Comparison of ENCODE assay signal across 8 cellular contexts in the genomic region with DNA sequence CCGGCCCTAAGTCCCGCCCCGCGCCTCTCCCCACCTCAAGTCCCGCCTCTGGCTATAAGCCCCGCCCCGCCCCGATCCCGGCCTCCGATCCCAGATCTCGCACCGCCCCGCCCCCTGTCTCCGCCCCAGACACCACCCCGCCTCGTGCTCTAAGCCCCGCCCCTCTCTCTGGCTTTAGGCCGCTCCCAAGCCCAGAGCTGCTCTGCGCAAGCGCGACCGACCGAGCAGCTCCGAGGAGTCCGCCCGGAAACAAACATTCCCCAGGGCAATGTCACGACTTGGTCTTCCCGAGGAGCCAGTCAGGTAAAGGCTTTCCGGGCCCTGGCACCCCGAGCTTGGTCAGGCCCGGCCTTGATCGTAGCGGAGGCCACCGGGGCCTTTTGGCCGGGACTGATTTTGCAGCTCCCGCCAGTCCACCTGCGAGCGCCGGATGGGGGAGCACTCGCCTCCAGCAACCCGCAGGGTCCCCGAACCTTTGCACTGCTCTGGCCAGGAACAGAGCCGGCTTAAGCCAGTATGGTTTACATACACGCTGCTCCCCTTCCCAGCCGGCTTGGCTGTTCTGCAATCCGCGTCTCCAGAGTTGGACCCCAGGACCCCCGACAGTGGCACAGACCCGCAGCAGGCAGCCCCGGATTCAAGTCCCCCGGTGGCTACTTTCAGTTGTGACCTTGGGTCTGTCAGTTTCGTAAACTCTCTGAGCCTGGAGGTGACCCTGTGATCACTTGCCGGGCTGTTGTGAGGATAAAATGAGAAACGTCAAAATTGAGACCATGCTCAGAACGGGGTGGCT. TPM values are rescaled to one million over a fixed set of nuclear protein-coding genes. Genes with fewer than 3 reads are reported as not detected.
DNase-seq lines count a peak whose midpoint lies in the region; ATAC-seq, FAIRE-seq and TF ChIP-seq lines count a peak whose summit lies in the region.

A gene (plus strand): TSS at position 200 of the 793 bp plus-strand sequence. CDS start 69 bp downstream, at position 269.

- no peaks in the 10 kb centered on the region for H3K27me3 Mint-ChIP-seq in activated naive CD8-positive, alpha-beta T cell treated with anti-CD3 and anti-CD28 coated beads, Interleukin-2, amount 10 ng/mL, durations not matched to agents 7 days and 5 days

- POLR2A ChIA-PET in activated naive CD8-positive, alpha-beta T cell treated with anti-CD3 and anti-CD28 coated beads, Interleukin-2, amount 10 ng/mL, durations not matched to agents 7 days and 5 days (lab: Charles Lee) = interaction anchor here (1.5 kb wide), 1 partner anchor 377 kb away, joined by 4 read pairs; no protein-coding TSS in a partner anchor

- H3K36me3 ChIP-seq in SK-N-MC (ENCODE audit: insufficient read depth, low read length) (no peaks in the 10 kb centered on the region), pancreas (no peaks in the 10 kb centered on the region), thyroid gland (no peaks in the 10 kb centered on the region)

- peak; percentile 86 for ATAC-seq in HG02571 (IDR thresholded peaks at IDR 0.05; ENCODE audit: unreplicated experiment)
- peak; percentile 98 for ATAC-seq in activated naive CD8-positive, alpha-beta T cell treated with anti-CD3 and anti-CD28 coated beads, Interleukin-2, amount 10 ng/mL, durations not matched to agents 7 days and 5 days (ENCODE audit: low read depth)
- ATAC-seq in Right ventricle myocardium superior (ENCODE audit: poor library complexity) = peak; percentile 99
- peak; percentile 97 to 99 (median 98) for ATAC-seq in pancreas

- peaks cover 3% of the 10 kb centered on the region for H3K9me3 Mint-ChIP-seq in activated naive CD8-positive, alpha-beta T cell treated with anti-CD3 and anti-CD28 coated beads, Interleukin-2, amount 10 ng/mL, durations not matched to agents 7 days and 5 days

- TF ChIP-seq POLR2A in GM10847 (IDR thresholded peaks at IDR 0.05; ENCODE audit: extremely low read depth, insufficient read length) = peak; percentile 62
- peak; percentile 70 for TF ChIP-seq POLR2A in NB4 (IDR thresholded peaks at IDR 0.05; ENCODE audit: extremely low read depth, insufficient read length)
- peak; percentile 45 to 92 for TF ChIP-seq POLR2A in thyroid gland (IDR thresholded peaks at IDR 0.05)

- H3K9ac ChIP-seq in SK-N-MC (ENCODE audit: insufficient read length) = peak within 1 kb of the TSS; percentile 76

- 1% methylated on average over 54 to 55 of the region's 55 CpGs for WGBS in pancreas, 2 donors
- 0 to 3% methylated on average over 29 to 30 of the region's 55 CpGs for WGBS in thyroid gland, 2 donors

- peak within 1 kb of the TSS; percentile 84 for H3K4me3 ChIP-seq in NB4 (ENCODE audit: low read depth, low read length)
- H3K4me3 ChIP-seq in SK-N-MC = peak within 1 kb of the TSS; percentile 82
- peak within 1 kb of the TSS; percentile 70 to 75 (median 72) for H3K4me3 ChIP-seq in pancreas
- H3K4me3 ChIP-seq in thyroid gland (replicated peaks in 1 of 3) = peak within 1 kb of the TSS; percentile 17 to 85 (median 50)

- TF ChIP-seq CTCF in NB4 (IDR thresholded peaks at IDR 0.05; ENCODE audit: low read depth, low read length) (peak; percentile 22), pancreas (IDR thresholded peaks at IDR 0.05) (no peak), thyroid gland (IDR thresholded peaks at IDR 0.05) (peak in 5 of 6 experiments; percentile 11 to 44 (median 32))

- intact Hi-C loops in Right ventricle myocardium superior (cut with DNase I) = no loop called here
- intact Hi-C loops in pancreas (cut with DNase I) = no loop called here
- intact Hi-C loops in thyroid gland (cut with DNase I) = loop anchor here (10.0 kb wide), 1 partner anchor 62 kb away; a partner anchor contains a TSS

- H3K27me3 ChIP-seq in pancreas = no peaks in the 10 kb centered on the region
- no peaks in the 10 kb centered on the region for H3K27me3 ChIP-seq in thyroid gland

- peaks cover 11% of the 10 kb centered on the region for H3K4me1 Mint-ChIP-seq in activated naive CD8-positive, alpha-beta T cell treated with anti-CD3 and anti-CD28 coated beads, Interleukin-2, amount 10 ng/mL, durations not matched to agents 7 days and 5 days

- H3K4me3 Mint-ChIP-seq in activated naive CD8-positive, alpha-beta T cell treated with anti-CD3 and anti-CD28 coated beads, Interleukin-2, amount 10 ng/mL, durations not matched to agents 7 days and 5 days = peak within 1 kb of the TSS; percentile 87

- DNase-seq in NB4 (ENCODE audit: low read depth) (peak; percentile 98), SK-N-MC (ENCODE audit: low read depth, low spot score) (peak; percentile 18), Right ventricle myocardium superior (peak; percentile 100), pancreas (peak; percentile 98 to 100 (median 100)), thyroid gland (peak; percentile 99)
- DNase-seq in activated naive CD8-positive, alpha-beta T cell treated with anti-CD3 and anti-CD28 coated beads, Interleukin-2, amount 10 ng/mL, durations not matched to agents 7 days and 5 days = peak; percentile 98

- H3K27ac ChIP-seq in SK-N-MC = no peak within 1 kb of the TSS
- peak within 1 kb of the TSS; percentile 78 to 94 (median 82) for H3K27ac ChIP-seq in pancreas
- peak within 1 kb of the TSS; percentile 66 to 88 (median 81) for H3K27ac ChIP-seq in thyroid gland

- H3K9me3 ChIP-seq in SK-N-MC (ENCODE audit: low read depth, low read length) (no peaks in the 10 kb centered on the region), pancreas (no peaks in the 10 kb centered on the region), thyroid gland (no peaks in the 10 kb centered on the region)

- peak within 1 kb of the TSS; percentile 90 for H3K27ac Mint-ChIP-seq in activated naive CD8-positive, alpha-beta T cell treated with anti-CD3 and anti-CD28 coated beads, Interleukin-2, amount 10 ng/mL, durations not matched to agents 7 days and 5 days

- H3K36me3 Mint-ChIP-seq in activated naive CD8-positive, alpha-beta T cell treated with anti-CD3 and anti-CD28 coated beads, Interleukin-2, amount 10 ng/mL, durations not matched to agents 7 days and 5 days = peaks cover 6% of the 10 kb centered on the region

- peaks cover 0 to 3% (median 0%) of the 10 kb centered on the region in 3 donors for H3K4me1 ChIP-seq in pancreas
- peaks cover 6 to 10% of the 10 kb centered on the region in 2 donors for H3K4me1 ChIP-seq in thyroid gland

- FAIRE-seq in pancreas (lab: Jason Lieb, UNC) = no peak

RNA-seq across cellular contexts. Expression of the gene that starts here (rescaled TPM):
- total RNA-seq in activated naive CD8-positive, alpha-beta T cell treated with anti-CD3 and anti-CD28 coated beads, Interleukin-2, amount 10 ng/mL, durations not matched to agents 7 days and 5 days = 1 to 10 TPM; 4.1 to 4.5 TPM
- total RNA-seq in Right ventricle myocardium superior = 45.5 TPM
- total RNA-seq in pancreas = 1 to 10 TPM; 2.7 to 4.6 (median 3.4) TPM
- polyA plus RNA-seq in pancreas = 1 to 10 TPM; 8.9 to 9.3 TPM
- total RNA-seq in thyroid gland = 10 to 100 TPM; 13.4 to 27.2 (median 19.4) TPM

Comparison
In these comparisons a context has a peak if more than half of its experiments do, and no peak if none do; other contexts are left out.
1. DNase-seq: peak in every context shown above with its lines; median percentile 100 in Right ventricle myocardium superior; 100 in pancreas; 99 in thyroid gland; 98 in NB4; 98 in activated naive CD8-positive, alpha-beta T cell treated with anti-CD3 and anti-CD28 coated beads, Interleukin-2, amount 10 ng/mL, durations not matched to agents 7 days and 5 days; 18 in SK-N-MC.
2. CTCF ChIP-seq: peak in NB4 (single experiment) and thyroid gland (5 of 6); none in pancreas (0 of 4).
3. Peak in every context shown above with its lines, with median percentiles within 50 percentile points of each other: POLR2A ChIP-seq, ATAC-seq and H3K4me3 ChIP-seq.